1 cellular context compared by ENCODE assay signal in the genomic region with DNA sequence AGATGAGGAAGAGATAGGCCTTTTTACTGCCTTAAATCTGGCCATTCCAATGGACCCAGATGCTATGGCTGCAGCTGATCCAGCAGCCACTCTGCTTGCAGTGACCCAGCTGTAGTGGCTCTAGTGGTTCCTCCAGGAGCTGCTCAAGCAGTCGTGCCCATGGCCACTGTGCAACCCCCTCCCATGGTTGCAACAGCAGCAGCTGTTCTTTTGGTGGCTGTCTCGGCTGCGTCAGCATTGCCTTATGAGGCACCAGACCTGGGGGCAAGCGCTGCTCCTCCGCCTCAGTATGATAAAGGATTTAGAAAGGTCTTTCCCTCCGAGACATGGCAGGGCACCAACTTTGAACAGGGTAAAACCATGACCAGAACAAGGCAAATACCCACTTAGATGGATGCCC.
TF ChIP-seq lines count a peak whose summit lies in the region.

No MANE protein-coding gene starts in this region.

TF ChIP-seq in H1, 55 proteins besides CTCF, POLR2A, EP300 and RAD21 (continued from another document):
- TF ChIP-seq CHD7 (IDR thresholded peaks at IDR 0.05; ENCODE audit: insufficient replicate concordance, low read length) (no peak), BRCA1 (IDR thresholded peaks at IDR 0.05; ENCODE audit: low read depth, low read length) (no peak), RBBP5 (IDR thresholded peaks at IDR 0.05; ENCODE audit: borderline replicate concordance, low read depth, low read length) (no peak), CEBPB (IDR thresholded peaks at IDR 0.05; ENCODE audit: low read depth, low read length) (no peak), SIX5 (IDR thresholded peaks at IDR 0.05; ENCODE audit: low read depth, low read length) (no peak), KDM4A (IDR thresholded peaks at IDR 0.05; ENCODE audit: low read depth, low read length, severe bottlenecking) (no peak), BACH1 (IDR thresholded peaks at IDR 0.05; ENCODE audit: low read length) (no peak), FOSL1 (IDR thresholded peaks at IDR 0.05; ENCODE audit: insufficient read depth, low read depth, low read length) (no peak), USF2 (IDR thresholded peaks at IDR 0.05; ENCODE audit: low read length) (no peak)
